In the genomic region with DNA sequence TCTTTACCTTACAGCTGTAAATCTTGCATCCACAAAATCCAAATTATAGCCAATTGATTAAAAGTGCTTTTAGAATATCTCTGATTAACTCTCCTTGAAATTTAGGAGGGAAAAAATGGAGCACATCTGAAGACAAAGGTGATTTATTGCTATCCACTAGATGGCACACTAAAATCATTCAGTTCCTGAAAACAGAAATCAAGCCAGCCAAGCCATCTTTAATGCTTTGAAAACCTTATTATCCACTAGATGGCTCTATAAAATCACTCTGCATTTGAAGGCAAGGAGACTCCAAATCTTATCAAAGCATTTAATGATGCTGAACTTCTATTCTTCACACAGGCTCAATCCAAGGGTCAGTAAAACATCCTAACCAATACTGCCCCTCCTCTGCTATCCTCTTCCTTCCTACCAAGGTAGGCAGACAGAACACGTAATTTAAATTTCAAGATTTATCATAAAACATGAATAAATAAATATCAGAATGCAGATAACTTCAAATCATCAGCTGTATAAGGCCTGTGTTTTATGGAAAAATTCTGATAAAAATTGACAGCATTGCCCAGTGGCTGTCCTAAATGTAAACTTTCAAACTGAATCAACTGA, we compare ENCODE assay signal across 9 cellular contexts. TPM values are rescaled to one million over a fixed set of nuclear protein-coding genes. Genes with fewer than 3 reads are reported as not detected.
DNase-seq lines count a peak whose midpoint lies in the region; ATAC-seq, FAIRE-seq and TF ChIP-seq lines count a peak whose summit lies in the region.
"Had no signal": no experiment of that assay in that cellular context is flagged by ENCODE, and none has a peak within 500 bp of the region (broad histone marks: within the 10 kb centered on the region; RNA-seq: fewer than 3 reads in every experiment).

No MANE protein-coding gene starts in this region.

- H3K4me2 ChIP-seq in endothelial cell of umbilical vein (ENCODE audit: insufficient read depth, low read length) = no peak overlapping the region

- no TSS peak for BruUV-seq in endothelial cell of umbilical vein (replicated peaks; lab: Mats Ljungman, UMichigan)

- FAIRE-seq in GM18507 (lab: Jason Lieb, UNC) (peak; percentile 95), endothelial cell of umbilical vein (lab: Jason Lieb, UNC) (peak; percentile 88)

- peak; percentile 59 for TF ChIP-seq CTCF in endothelial cell of umbilical vein (IDR thresholded peaks at IDR 0.05; ENCODE audit: extremely low read depth in 1 of 2, insufficient read depth in 1 of 2, low read depth in 1 of 2, low read length in 2 of 2)

- H3K27me3 ChIP-seq in endothelial cell of umbilical vein (ENCODE audit: control insufficient read depth in 2 of 2, insufficient read depth in 2 of 2, low read length in 2 of 2) = no peaks in the 10 kb centered on the region
- H3K27me3 ChIP-seq: neutrophil had no signal

- no peak overlapping the region for H3K9ac ChIP-seq in endothelial cell of umbilical vein (replicated peaks; ENCODE audit: extremely low read depth, insufficient read depth, low read length)

- no peak for TF ChIP-seq POLR2A in endothelial cell of umbilical vein (IDR thresholded peaks at IDR 0.05; ENCODE audit: low read depth, low read length)

- H3K36me3 ChIP-seq in endothelial cell of umbilical vein (ENCODE audit: control insufficient read depth in 2 of 2, extremely low read depth in 1 of 2, insufficient read depth in 2 of 2, low read length in 2 of 2) = no peaks in the 10 kb centered on the region
- H3K36me3 ChIP-seq: neutrophil had no signal

- no peaks in the 10 kb centered on the region for H3K9me3 ChIP-seq in endothelial cell of umbilical vein (replicated peaks; ENCODE audit: control insufficient read depth, insufficient read depth, low read length)
- H3K9me3 ChIP-seq: neutrophil had no signal

- no peaks in the 10 kb centered on the region for H4K20me1 ChIP-seq in endothelial cell of umbilical vein (replicated peaks; ENCODE audit: control insufficient read depth, extremely low read depth, insufficient read depth, low read length)

- CTCF ChIA-PET in endothelial cell of umbilical vein (lab: Charles Lee) = interaction anchor here (0.9 to 6.6 kb wide), 22 partner anchors 9 to 800 kb away, joined by 3 to 190 read pairs (median 5); partner anchors contain the start of gene GOLIM4

- H3K9me1 ChIP-seq in endothelial cell of umbilical vein (replicated peaks; ENCODE audit: control insufficient read depth, extremely low read depth, insufficient read depth, low read length) = no peaks in the 10 kb centered on the region

- no peak overlapping the region for H3K27ac ChIP-seq in endothelial cell of umbilical vein (ENCODE audit: insufficient read depth, low read depth, low read length)
- H3K27ac ChIP-seq: neutrophil had no signal

- H2AFZ ChIP-seq in endothelial cell of umbilical vein (ENCODE audit: low read depth, low read length) = no peak overlapping the region

- DNase-seq in AG08396 (ENCODE audit: low spot score) (peak; percentile 38), GM18507 (ENCODE audit: extremely low spot score, insufficient read length, low read depth) (peak; percentile 17), NCI-H1092 treated with DMSO at 0.1 percent for 48 hours (lab: John Stamatoyannopoulos, UW) (peak; percentile 87), SHP77 treated with DMSO at 0.1 percent for 48 hours (lab: John Stamatoyannopoulos, UW) (peak; percentile 75), endothelial cell of umbilical vein (ENCODE audit: low read depth, low spot score) (peak; percentile 83), middle frontal gyrus (ENCODE audit: extremely low spot score, low spot score) (peak; percentile 85)
- DNase-seq in activated CD4-positive, alpha-beta T cell treated with anti-CD3 and anti-CD28 coated beads, Interleukin-2, amount 50 U/mL, for 48 hours = no peak

- H3K4me1 ChIP-seq in endothelial cell of umbilical vein (ENCODE audit: control insufficient read depth, extremely low read depth, insufficient read depth, low read length) = peaks cover 6% of the 10 kb centered on the region

- POLR2A ChIA-PET in endothelial cell of umbilical vein (lab: Charles Lee) = no interaction called here

- dilution Hi-C loops in endothelial cell of umbilical vein (cut with MboI; ENCODE audit: extremely low pct_ligation_motif_present, low sequenced_read_pairs) = no loop called here

- no peak overlapping the region for H3K4me3 ChIP-seq in endothelial cell of umbilical vein (replicated peaks in 1 of 3; ENCODE audit: insufficient read depth in 1 of 3, low read depth in 1 of 3, low read length in 3 of 3)

- intact Hi-C loops in endothelial cell of umbilical vein (cut with micrococcal nuclease) = loop anchor here (1.0 to 10.0 kb wide), 5 partner anchors 48 to 800 kb away; partner anchors contain the start of genes GOLIM4, SERPINI1 and ZBBX

- H3K79me2 ChIP-seq in endothelial cell of umbilical vein (ENCODE audit: control insufficient read depth, insufficient read depth, low read length) = peaks cover 17% of the 10 kb centered on the region

- ATAC-seq in HG02840 (IDR thresholded peaks at IDR 0.05; ENCODE audit: low FRiP score, unreplicated experiment) = peak; percentile 64

TF ChIP-seq in endothelial cell of umbilical vein, 7 proteins besides CTCF, POLR2A, EP300 and RAD21:
- TF ChIP-seq GATA2 (IDR thresholded peaks at IDR 0.05; ENCODE audit: insufficient read depth, insufficient read length, low read depth, low read length) = no peak
- no peak for TF ChIP-seq JUN (IDR thresholded peaks at IDR 0.05; ENCODE audit: borderline replicate concordance, insufficient read depth, insufficient read length, low read depth)
- TF ChIP-seq EZH2 (IDR thresholded peaks at IDR 0.05; ENCODE audit: borderline replicate concordance, low read depth, low read length, severe bottlenecking) = no peak
- TF ChIP-seq, protein P1, sequence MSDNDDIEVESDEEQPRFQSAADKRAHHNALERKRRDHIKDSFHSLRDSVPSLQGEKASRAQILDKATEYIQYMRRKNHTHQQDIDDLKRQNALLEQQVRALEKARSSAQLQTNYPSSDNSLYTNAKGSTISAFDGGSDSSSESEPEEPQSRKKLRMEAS (IDR thresholded peaks at IDR 0.05; ENCODE audit: insufficient read depth, insufficient read length) = no peak
- no peak for TF ChIP-seq MYC (IDR thresholded peaks at IDR 0.05; ENCODE audit: low read depth, low read length)
- TF ChIP-seq FOS (IDR thresholded peaks at IDR 0.05; ENCODE audit: borderline replicate concordance, insufficient read depth, low read length) = no peak
- TF ChIP-seq POLR2AphosphoS5 (IDR thresholded peaks at IDR 0.05; ENCODE audit: insufficient read depth, low read depth, low read length) = no peak

RNA-seq across cellular contexts. Expression of gene GOLIM4, which starts 48.4 kb away (rescaled TPM):
- 39.7 and 40.8 TPM in 2 replicates for total RNA-seq in endothelial cell of umbilical vein
- polyA plus RNA-seq in endothelial cell of umbilical vein = 8.1 and 11.7 TPM in 2 replicates
- 19.9 and 22.7 TPM in 2 replicates for polyA plus RNA-seq in endothelial cell of umbilical vein (2011; cell fraction: cytosol; rRNA removed)
- 15.5 and 24.0 TPM in 2 replicates for polyA plus RNA-seq in endothelial cell of umbilical vein (2011; cell fraction: nucleus; rRNA removed)
- 31.6 and 32.3 TPM in 2 replicates for polyA plus RNA-seq in endothelial cell of umbilical vein (2012)
- polyA minus RNA-seq in endothelial cell of umbilical vein = 23.3 and 23.5 TPM in 2 replicates
- polyA minus RNA-seq in endothelial cell of umbilical vein (2011; cell fraction: cytosol; rRNA and poly(A)+ RNA removed) = 37.2 TPM
- polyA minus RNA-seq in endothelial cell of umbilical vein (2011; cell fraction: nucleus; rRNA and poly(A)+ RNA removed) = 14.7 and 17.3 TPM in 2 replicates

Comparison
In these comparisons a context has a peak if more than half of its experiments do, and no peak if none do; other contexts are left out.
1. DNase-seq: peak in AG08396 (single experiment), GM18507 (single experiment), NCI-H1092 treated with DMSO at 0.1 percent for 48 hours (single experiment), SHP77 treated with DMSO at 0.1 percent for 48 hours (single experiment), endothelial cell of umbilical vein (single experiment) and middle frontal gyrus (single experiment); none in activated CD4-positive, alpha-beta T cell treated with anti-CD3 and anti-CD28 coated beads, Interleukin-2, amount 50 U/mL, for 48 hours (0 of 2).